Comparison of ENCODE assay signal across 1 cellular context in the genomic region with DNA sequence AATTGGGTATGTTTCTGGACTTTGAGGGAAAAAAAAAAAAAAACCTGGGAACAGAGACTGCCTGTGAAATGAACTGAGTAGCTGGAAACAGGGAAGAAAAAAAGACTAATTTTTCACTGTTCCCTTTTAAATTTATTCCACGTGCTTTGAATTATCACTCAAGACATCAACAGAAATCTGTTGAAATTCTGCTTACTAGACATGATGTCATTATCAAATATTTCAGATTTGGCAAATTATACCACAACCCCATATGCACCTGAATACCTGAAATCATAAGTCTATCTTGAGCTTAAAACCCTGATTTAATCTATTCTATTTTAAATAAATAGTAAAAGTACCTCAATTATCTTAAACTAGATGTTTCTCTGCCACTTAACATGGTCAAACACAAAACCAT.
TF ChIP-seq lines count a peak whose summit lies in the region.

No MANE protein-coding gene starts in this region.

TF ChIP-seq in HCT116, 20 proteins besides CTCF, POLR2A, EP300 and RAD21 (continued from another document):
- TF ChIP-seq ZNF274 (IDR thresholded peaks at IDR 0.05; ENCODE audit: low read depth, low read length) (no peak), SRF (IDR thresholded peaks at IDR 0.05; ENCODE audit: low read depth) (no peak)
